In genomic region chr6:138571174-138571573, GRCh38 we compare ENCODE assay signal across 15 cellular contexts.
DNase-seq lines count a peak whose midpoint lies in the region; ATAC-seq and TF ChIP-seq lines count a peak whose summit lies in the region.
"Had no signal": no experiment of that assay in that cellular context is flagged by ENCODE, and none has a peak within 500 bp of the region (broad histone marks: within the 10 kb centered on the region; RNA-seq: fewer than 3 reads in every experiment).

No MANE protein-coding gene starts in this region.

- ATAC-seq in IMR-90 (ENCODE audit: low read depth) (no peak), HG03342 (IDR thresholded peaks at IDR 0.05; ENCODE audit: unreplicated experiment) (no peak)
- ATAC-seq: stimulated activated naive B cell treated with anti-CD40 and anti-IgM and Interleukin-4, amounts not matched to agents 10 μg/mL and 1 μg/mL and 100 μg/mL, for 72 hours had no signal

- TF ChIP-seq POLR2A in IMR-90 (IDR thresholded peaks at IDR 0.05; ENCODE audit: low read depth, low read length): no peak

- intact Hi-C loops in IMR-90 (cut with micrococcal nuclease): no loop called here

- no peaks in the 10 kb centered on the region for H3K9me1 ChIP-seq in IMR-90 (ENCODE audit: insufficient read depth, low read length)

- no TSS peak for BruUV-seq in IMR-90 (replicated peaks; lab: Mats Ljungman, UMichigan)

- H2BK5ac ChIP-seq in IMR-90 (ENCODE audit: low read depth, low read length, poor library complexity, severe bottlenecking): no peak overlapping the region

- H2AK9ac ChIP-seq in IMR-90 (replicated peaks; ENCODE audit: low read depth, low read length, poor library complexity): no peak overlapping the region

- no peak overlapping the region for H3K4me3 Mint-ChIP-seq in glutamatergic neuron (ENCODE audit: unreplicated experiment)

- H3K23ac ChIP-seq in IMR-90 (ENCODE audit: low read depth, low read length): peak overlapping the region; percentile 50; the same call in 1 of the 2 replicates

- peak overlapping the region; percentile 93 for H3K4me2 ChIP-seq in IMR-90 (ENCODE audit: low read depth, low read length)

- peak overlapping the region; percentile 44; the same call in 1 of the 2 replicates for H3K4ac ChIP-seq in IMR-90 (ENCODE audit: low read depth, low read length)

- dilution Hi-C loops in IMR-90 (cut with HindIII; ENCODE audit: low sequenced_read_pairs, unreplicated experiment): no loop called here

- H2BK120ac ChIP-seq in IMR-90 (ENCODE audit: low read depth, low read length): peak overlapping the region; percentile 30

- H3K18ac ChIP-seq in IMR-90 (ENCODE audit: low read depth, low read length): peak overlapping the region; percentile 82; the same call in 1 of the 2 replicates

- no peak overlapping the region; the same call in 2 of the 3 replicates for H2BK15ac ChIP-seq in IMR-90 (ENCODE audit: low read depth, low read length)

- no peaks in the 10 kb centered on the region for H3K27me3 ChIP-seq in AG04450 (ENCODE audit: control insufficient read depth, insufficient read depth, low read length)
- H3K27me3 ChIP-seq in IMR-90 (ENCODE audit: control insufficient read depth, insufficient read depth, low read length): no peaks in the 10 kb centered on the region
- peaks cover 6% of the 10 kb centered on the region for H3K27me3 ChIP-seq in endocrine pancreas (ENCODE audit: control insufficient read depth, insufficient read depth, low read length)
- no peaks in the 10 kb centered on the region for H3K27me3 ChIP-seq in muscle layer of duodenum (ENCODE audit: low read depth, low read length)
- H3K27me3 ChIP-seq: colonic mucosa, pancreas had no signal

- H4K5ac ChIP-seq in IMR-90 (ENCODE audit: low read depth, low read length): peak overlapping the region; percentile 38; the same call in 1 of the 2 replicates

- H2AFZ ChIP-seq in IMR-90 (replicated peaks; ENCODE audit: low read length, poor library complexity): no peak overlapping the region

- H3K4me3 ChIP-seq in AG04450 (ENCODE audit: low read depth, low read length) (peak overlapping the region; percentile 69), IMR-90 (ENCODE audit: insufficient read depth, low read depth, low read length) (peak overlapping the region; percentile 42), endocrine pancreas (ENCODE audit: control insufficient read depth, insufficient read depth, low read length) (peak overlapping the region; percentile 60), muscle layer of duodenum (ENCODE audit: low read depth in 1 of 2, low read length in 2 of 2) (peak overlapping the region; percentile 59 to 61), foreskin fibroblast (ENCODE audit: low read depth in 1 of 2, low read length in 2 of 2) (peak overlapping the region in 1 of 2 donors; percentile 62)

- H3K4me1 ChIP-seq in IMR-90 (ENCODE audit: control insufficient read depth, insufficient read depth, low read length): peaks cover 3% of the 10 kb centered on the region
- H3K4me1 ChIP-seq in endocrine pancreas (ENCODE audit: control insufficient read depth, insufficient read depth, low read length): no peaks in the 10 kb centered on the region
- H3K4me1 ChIP-seq in muscle layer of duodenum (ENCODE audit: control insufficient read depth in 1 of 2, insufficient read depth in 2 of 2, low read length in 2 of 2): peaks cover 0 to 6% of the 10 kb centered on the region in 2 donors
- H3K4me1 ChIP-seq: colonic mucosa, pancreas had no signal

- H2AK5ac ChIP-seq in IMR-90 (ENCODE audit: low read depth, low read length): no peak overlapping the region

- no peaks in the 10 kb centered on the region for H4K20me1 ChIP-seq in IMR-90 (ENCODE audit: insufficient read depth, low read length)

- no peaks in the 10 kb centered on the region for H3K36me3 Mint-ChIP-seq in glutamatergic neuron (ENCODE audit: unreplicated experiment)
- H3K36me3 Mint-ChIP-seq: stimulated activated naive B cell treated with anti-CD40 and anti-IgM and Interleukin-4, amounts not matched to agents 10 μg/mL and 1 μg/mL and 100 μg/mL, for 72 hours had no signal

- H3K4me1 Mint-ChIP-seq in glutamatergic neuron (ENCODE audit: low read depth, unreplicated experiment): peaks cover 31% of the 10 kb centered on the region

- CTCF ChIA-PET in AG04450 (lab: Charles Lee): interaction anchor here (0.9 to 2.0 kb wide), 5 partner anchors 16 to 141 kb away, joined by 3 to 5 read pairs (median 4); no protein-coding TSS in a partner anchor
- CTCF ChIA-PET in IMR-90 (lab: Yijun Ruan, JAX): interaction anchor here (1.0 to 1.2 kb wide), 2 partner anchors 31 to 178 kb away, joined by 3 to 4 read pairs; no protein-coding TSS in a partner anchor

- peaks cover 22 to 42% of the 10 kb centered on the region in 2 experiments for H3K79me1 ChIP-seq in IMR-90 (ENCODE audit: low read depth in 1 of 2, low read length in 2 of 2)

- no peak overlapping the region for H3K27ac Mint-ChIP-seq in glutamatergic neuron (ENCODE audit: unreplicated experiment)
- H3K27ac Mint-ChIP-seq: stimulated activated naive B cell treated with anti-CD40 and anti-IgM and Interleukin-4, amounts not matched to agents 10 μg/mL and 1 μg/mL and 100 μg/mL, for 72 hours had no signal

- H3K27ac ChIP-seq in AG04450 (ENCODE audit: low read depth, low read length): no peak overlapping the region
- no peak overlapping the region for H3K27ac ChIP-seq in IMR-90 (ENCODE audit: insufficient read depth, low read length)
- peak overlapping the region; percentile 17 for H3K27ac ChIP-seq in muscle layer of duodenum (ENCODE audit: low read length)
- H3K27ac ChIP-seq: gastrocnemius medialis had no signal

- H3K9me3 ChIP-seq in AG04450 (ENCODE audit: control insufficient read depth, insufficient read depth, low read length) (no peaks in the 10 kb centered on the region), IMR-90 (ENCODE audit: control insufficient read depth, insufficient read depth, low read length) (no peaks in the 10 kb centered on the region), endocrine pancreas (ENCODE audit: control insufficient read depth, low read length) (no peaks in the 10 kb centered on the region), muscle layer of duodenum (ENCODE audit: control insufficient read depth in 1 of 2, low read length in 2 of 2) (no peaks in the 10 kb centered on the region)
- H3K9me3 ChIP-seq: colonic mucosa, gastrocnemius medialis, pancreas had no signal

- TF ChIP-seq RAD21 in IMR-90 (IDR thresholded peaks at IDR 0.05; ENCODE audit: low read length): no peak

- peak overlapping the region; percentile 5; the same call in 1 of the 2 replicates for H2BK20ac ChIP-seq in IMR-90 (ENCODE audit: low read depth, low read length)

- 0 out of 2 replicates have a peak overlapping the region, but pooled peaks have one; percentile 16 for H4K91ac ChIP-seq in IMR-90 (ENCODE audit: insufficient read depth, low read depth, low read length)

- in situ Hi-C loops in IMR-90 (cut with MboI; ENCODE audit: low sequenced_read_pairs): no loop called here

- H3K14ac ChIP-seq in IMR-90 (replicated peaks; ENCODE audit: low read depth, low read length): peak overlapping the region; percentile 17; the same call in 1 of the 2 replicates

- 40% methylated on average over 1 of the region's 6 CpGs; no CpG with 5 or more reads in 1 of the 2 experiments for WGBS in IMR-90 (ENCODE audit: extremely low coverage in 2 of 2, insufficient read length in 1 of 2), 2 experiments

- H3K36me3 ChIP-seq in IMR-90 (ENCODE audit: control insufficient read depth, insufficient read depth, low read length): no peaks in the 10 kb centered on the region
- H3K36me3 ChIP-seq in endocrine pancreas (ENCODE audit: control insufficient read depth, insufficient read depth, low read length): no peaks in the 10 kb centered on the region
- no peaks in the 10 kb centered on the region for H3K36me3 ChIP-seq in muscle layer of duodenum (ENCODE audit: control insufficient read depth in 1 of 2, insufficient read depth in 2 of 2, low read length in 2 of 2)
- H3K36me3 ChIP-seq: colonic mucosa, gastrocnemius medialis, pancreas had no signal

- no peak for TF ChIP-seq CTCF in AG04450 (IDR thresholded peaks at IDR 0.05; ENCODE audit: low read depth, low read length)
- no peak for TF ChIP-seq CTCF in IMR-90 (conservative IDR thresholded peaks at IDR 0.05; ENCODE audit: low read depth, low read length)
- TF ChIP-seq CTCF in glutamatergic neuron (IDR thresholded peaks at IDR 0.05; ENCODE audit: partially characterized antibody, unreplicated experiment): no peak
- TF ChIP-seq CTCF in foreskin fibroblast (IDR thresholded peaks at IDR 0.05; ENCODE audit: low read depth, low read length): no peak

- H3K56ac ChIP-seq in IMR-90 (ENCODE audit: extremely low read depth, insufficient read depth, low read length): no peak overlapping the region; the same call in 1 of the 2 replicates

- DNase-seq in AG04450 (ENCODE audit: low read depth, low spot score) (no peak), IMR-90 (peak; percentile 26), glutamatergic neuron (no peak), hippocampal formation (lab: John Stamatoyannopoulos, UW) (no peak), foreskin fibroblast (no peak)
- DNase-seq: activated CD8-positive, alpha-beta memory T cell treated with anti-CD3 and anti-CD28 coated beads for 24 hours; activated naive CD4-positive, alpha-beta T cell treated with anti-CD3 and anti-CD28 coated beads, Interleukin-2, amount 50 U/mL, for 16 hours; colonic mucosa; gastrocnemius medialis; pancreas; stimulated activated CD4-positive, alpha-beta T cell treated with anti-CD3 and anti-CD28 coated beads, Interleukin-2, amount 100 ng/mL, for 24 hours; stimulated activated naive B cell treated with anti-CD40 and anti-IgM and Interleukin-4, amounts not matched to agents 10 μg/mL and 1 μg/mL and 100 μg/mL, for 72 hours had no signal

- H3K9me3 Mint-ChIP-seq in glutamatergic neuron (ENCODE audit: unreplicated experiment): peaks cover 2% of the 10 kb centered on the region
- H3K9me3 Mint-ChIP-seq: stimulated activated naive B cell treated with anti-CD40 and anti-IgM and Interleukin-4, amounts not matched to agents 10 μg/mL and 1 μg/mL and 100 μg/mL, for 72 hours had no signal

- H4K8ac ChIP-seq in IMR-90 (ENCODE audit: low read depth in 2 of 2, low read length in 2 of 2): peak overlapping the region in 1 of 2 experiments; percentile 31; a peak in 2 of 4 replicates

- H3K27me3 Mint-ChIP-seq in glutamatergic neuron (ENCODE audit: unreplicated experiment): peaks cover 3% of the 10 kb centered on the region

- POLR2A ChIA-PET in AG04450 (lab: Yijun Ruan, JAX): interaction anchor here (0.7 to 2.1 kb wide), 3 partner anchors 30 to 106 kb away, joined by 3 to 7 read pairs (median 6); no protein-coding TSS in a partner anchor
- POLR2A ChIA-PET in IMR-90 (lab: Charles Lee; ENCODE audit: unreplicated experiment): no interaction called here

- H3K9ac ChIP-seq in IMR-90 (ENCODE audit: low read depth, low read length) (peak overlapping the region; percentile 4), endocrine pancreas (ENCODE audit: control insufficient read depth, insufficient read depth, low read length) (no peak overlapping the region)

TF ChIP-seq in IMR-90, 13 proteins besides CTCF, POLR2A, EP300 and RAD21 (continues in another document):
- TF ChIP-seq RCOR1 (IDR thresholded peaks at IDR 0.05; ENCODE audit: insufficient replicate concordance, low read length) (no peak), CHD1 (IDR thresholded peaks at IDR 0.05; ENCODE audit: low read depth, low read length) (no peak), NFE2L2 (IDR thresholded peaks at IDR 0.05; ENCODE audit: low read depth, low read length) (no peak)
